8 cellular contexts compared by ENCODE assay signal in the genomic region with DNA sequence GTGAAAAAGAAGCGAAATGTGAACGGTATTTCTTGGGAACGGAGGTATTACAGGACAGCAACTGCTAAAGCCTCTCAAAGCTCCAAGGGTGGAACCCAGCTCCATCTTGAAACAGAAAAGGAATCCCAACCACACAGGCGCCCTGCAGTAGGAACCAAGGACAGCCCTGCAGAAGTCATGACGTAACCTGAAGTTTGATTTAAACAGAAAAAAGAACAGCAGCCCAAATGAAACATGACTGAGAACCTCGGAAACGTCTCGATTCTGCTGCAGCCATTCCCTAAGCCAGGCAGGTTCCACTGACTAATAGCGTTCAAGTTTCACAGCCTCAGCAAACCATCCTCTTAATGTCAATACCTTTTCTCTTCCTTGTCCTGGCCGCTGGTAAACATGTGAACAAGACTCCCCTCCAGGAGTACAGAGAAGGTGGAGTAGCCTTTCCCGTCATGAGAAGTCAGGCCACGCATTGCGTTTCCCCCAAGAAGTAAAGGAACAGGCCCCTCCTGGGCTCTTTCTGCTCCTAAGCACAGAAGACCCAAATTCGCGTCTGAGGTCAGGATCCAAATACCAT. TPM values are rescaled to one million over a fixed set of nuclear protein-coding genes. Genes with fewer than 3 reads are reported as not detected.
A peak's percentile ranks its signal among the peaks of the same experiment; 100 is the strongest.
DNase-seq lines count a peak whose midpoint lies in the region; ATAC-seq and TF ChIP-seq lines count a peak whose summit lies in the region.

No MANE protein-coding gene starts in this region.

- H3K4me3 ChIP-seq in GM08714 (ENCODE audit: low read length) (peak overlapping the region; percentile 84; the same call in 1 of the 2 replicates), fibroblast of villous mesenchyme (ENCODE audit: low read depth, low read length) (peak overlapping the region; percentile 68), retinal pigment epithelial cell (ENCODE audit: low read length) (peak overlapping the region; percentile 69)

- peak overlapping the region; percentile 85 to 88 for H3K27ac Mint-ChIP-seq in T-cell

- H3K4me1 Mint-ChIP-seq in T-cell: peaks cover 43 to 60% (median 47%) of the 10 kb centered on the region in 3 donors

- CTCF ChIA-PET in T-cell (lab: Charles Lee): interaction anchor here (1.4 to 1.6 kb wide), 3 partner anchors 11 to 258 kb away, joined by 3 to 10 read pairs (median 5); no protein-coding TSS in a partner anchor

- TF ChIP-seq CTCF in fibroblast of villous mesenchyme (IDR thresholded peaks at IDR 0.05; ENCODE audit: insufficient read depth, low read depth, low read length) (no peak), retinal pigment epithelial cell (conservative IDR thresholded peaks at IDR 0.05; ENCODE audit: low read depth, low read length) (no peak)

- DNase-seq in T-cell (no peak), fibroblast of villous mesenchyme (ENCODE audit: low read depth) (peak; percentile 42), retinal pigment epithelial cell (ENCODE audit: low read depth) (no peak), dermis blood vessel endothelial cell (no peak)

- no peak for ATAC-seq in T-cell (replicated peaks in 1 of 4)
- ATAC-seq in HG03139 (IDR thresholded peaks at IDR 0.05; ENCODE audit: unreplicated experiment): no peak
- ATAC-seq in HG03439 (IDR thresholded peaks at IDR 0.05; ENCODE audit: unreplicated experiment): no peak
- ATAC-seq in GM19452 (IDR thresholded peaks at IDR 0.05; ENCODE audit: unreplicated experiment): no peak

- peaks cover 3% of the 10 kb centered on the region for H3K36me3 Mint-ChIP-seq in T-cell

- no peaks in the 10 kb centered on the region for H3K27me3 Mint-ChIP-seq in T-cell

- POLR2A ChIA-PET in T-cell (lab: Charles Lee): interaction anchor here in 1 of 2 donors (1.6 kb wide), 1 partner anchor 248 kb away, joined by 11 read pairs; no protein-coding TSS in a partner anchor

- no peaks in the 10 kb centered on the region for H3K9me3 Mint-ChIP-seq in T-cell

- H3K4me3 Mint-ChIP-seq in T-cell: peak overlapping the region; percentile 80 to 93 (median 87)

RNA-seq across cellular contexts. Expression of gene SIAH1, which starts 20.1 kb away (rescaled TPM):
- total RNA-seq in T-cell: 10 to 100 TPM; 13.8 to 41.1 (median 15.0) TPM
- total RNA-seq in fibroblast of villous mesenchyme: 28.9 and 39.3 TPM in 2 replicates
- total RNA-seq in dermis blood vessel endothelial cell: 25.9 and 35.6 TPM in 2 replicates
